25 cellular contexts compared by ENCODE assay signal in genomic region chr2:46711156-46711555, GRCh38.
"Had no signal": no experiment of that assay in that cellular context is flagged by ENCODE, and none has a peak within 500 bp of the region (broad histone marks: within the 10 kb centered on the region; RNA-seq: fewer than 3 reads in every experiment).

No MANE protein-coding gene starts in this region.

- H3K27me3 Mint-ChIP-seq: activated CD4-positive, alpha-beta memory T cell treated with anti-CD3 and anti-CD28 coated beads for 36 hours; activated naive CD4-positive, alpha-beta T cell treated with anti-CD3 and anti-CD28 coated beads, Interleukin-2, amount 50 U/mL, for 24 hours; central memory CD8-positive, alpha-beta T cell had no signal

- H3K27ac Mint-ChIP-seq: activated CD4-positive, alpha-beta memory T cell treated with anti-CD3 and anti-CD28 coated beads for 36 hours; activated naive CD4-positive, alpha-beta T cell treated with anti-CD3 and anti-CD28 coated beads, Interleukin-2, amount 50 U/mL, for 24 hours; nephron; T-helper 1 cell treated with Interleukin-12 subunit alpha and Interleukin-12 subunit beta and Interleukin-4 antibody, amounts not matched to agents 30 μg/mL and 1 μg/mL, for 36 hours; WTC11 had no signal

- H3K4me3 Mint-ChIP-seq: activated CD4-positive, alpha-beta memory T cell treated with anti-CD3 and anti-CD28 coated beads for 36 hours; activated naive CD4-positive, alpha-beta T cell treated with anti-CD3 and anti-CD28 coated beads, Interleukin-2, amount 50 U/mL, for 24 hours; central memory CD8-positive, alpha-beta T cell; nephron; T-helper 1 cell treated with Interleukin-12 subunit alpha and Interleukin-12 subunit beta and Interleukin-4 antibody, amounts not matched to agents 30 μg/mL and 1 μg/mL, for 36 hours; WTC11 had no signal

- ATAC-seq: gastroesophageal sphincter, left ventricle myocardium superior, pancreas, psoas muscle, WTC11 had no signal

- H3K9me3 ChIP-seq: colonic mucosa, neutrophil, pancreas had no signal

- H3K27me3 ChIP-seq: adrenal gland, ascending aorta, colonic mucosa, gastroesophageal sphincter, neutrophil, pancreas, right atrium auricular region, spleen, upper lobe of left lung had no signal

- H3K4me3 ChIP-seq: adrenal gland, ascending aorta, colonic mucosa, gastroesophageal sphincter, pancreas, psoas muscle, right atrium auricular region, spleen, upper lobe of left lung had no signal

- H3K36me3 ChIP-seq: adrenal gland, ascending aorta, colonic mucosa, gastroesophageal sphincter, neutrophil, pancreas, right atrium auricular region, spleen, upper lobe of left lung had no signal

- H3K27ac ChIP-seq: adrenal gland, ascending aorta, colonic mucosa, gastroesophageal sphincter, neutrophil, pancreas, psoas muscle, right atrium auricular region, spleen, upper lobe of left lung had no signal

- H3K4me1 ChIP-seq: colonic mucosa had no signal

- DNase-seq: activated CD4-positive, alpha-beta memory T cell treated with anti-CD3 and anti-CD28 coated beads for 36 hours; activated CD4-positive, alpha-beta T cell treated with anti-CD3 and anti-CD28 coated beads for 4 hours; activated gamma-delta T cell treated with Interleukin-2 at 50 U/mL for 16 hours; adrenal gland; colonic mucosa; head of caudate nucleus; hypothalamus; left ventricle myocardium superior; mammary epithelial cell; pancreas; psoas muscle; spleen; stimulated activated CD4-positive, alpha-beta T cell treated with anti-CD3 and anti-CD28 coated beads, Interleukin-4, amount 100 ng/mL, for 1 hour; stimulated activated naive CD4-positive, alpha-beta T cell treated with Interleukin-2 at 50 U/mL for 16 hours; T1000; upper lobe of left lung had no signal
